12 cellular contexts compared by ENCODE assay signal in genomic region chr12:116303076-116303465, GRCh38.
"Had no signal": no experiment of that assay in that cellular context is flagged by ENCODE, and none has a peak within 500 bp of the region (broad histone marks: within the 10 kb centered on the region; RNA-seq: fewer than 3 reads in every experiment).

No MANE protein-coding gene starts in this region.

- DNase-seq: activated CD4-positive, alpha-beta T cell treated with anti-CD3 and anti-CD28 coated beads for 1 hour; activated CD4-positive, alpha-beta T cell treated with anti-CD3 and anti-CD28 coated beads, Interleukin-2, amount 50 U/mL, for 48 hours; activated naive CD4-positive, alpha-beta T cell treated with anti-CD3 and anti-CD28 coated beads for 36 hours; activated naive CD8-positive, alpha-beta T cell treated with anti-CD3 and anti-CD28 coated beads, Interleukin-2, amount 50 U/mL, for 24 hours; left colon; lower lobe of right lung; retina had no signal

- H3K9me3 ChIP-seq: ascending aorta, lower lobe of right lung had no signal

- H3K4me3 Mint-ChIP-seq: activated naive CD4-positive, alpha-beta T cell treated with anti-CD3 and anti-CD28 coated beads for 36 hours; activated naive CD8-positive, alpha-beta T cell treated with anti-CD3 and anti-CD28 coated beads, Interleukin-2, amount 50 U/mL, for 24 hours; neural progenitor cell; stimulated activated effector memory CD8-positive, alpha-beta T cell treated with anti-CD3 and anti-CD28 coated beads, Interleukin-12 subunit alpha, Interleukin-12 subunit beta, amount 100 ng/mL, for 72 hours had no signal

- H3K36me3 ChIP-seq: ascending aorta, lower lobe of right lung, neural progenitor cell had no signal

- H3K36me3 Mint-ChIP-seq: neural progenitor cell; stimulated activated effector memory CD8-positive, alpha-beta T cell treated with anti-CD3 and anti-CD28 coated beads, Interleukin-12 subunit alpha, Interleukin-12 subunit beta, amount 100 ng/mL, for 72 hours had no signal

- H3K27me3 ChIP-seq: ascending aorta, neural progenitor cell had no signal

- H3K4me1 Mint-ChIP-seq: activated naive CD8-positive, alpha-beta T cell treated with anti-CD3 and anti-CD28 coated beads, Interleukin-2, amount 50 U/mL, for 24 hours; stimulated activated effector memory CD8-positive, alpha-beta T cell treated with anti-CD3 and anti-CD28 coated beads, Interleukin-12 subunit alpha, Interleukin-12 subunit beta, amount 100 ng/mL, for 72 hours had no signal

- H3K27me3 Mint-ChIP-seq: activated naive CD8-positive, alpha-beta T cell treated with anti-CD3 and anti-CD28 coated beads, Interleukin-2, amount 50 U/mL, for 24 hours had no signal

- H3K4me1 ChIP-seq: parathyroid adenoma had no signal

- H3K27ac Mint-ChIP-seq: activated naive CD4-positive, alpha-beta T cell treated with anti-CD3 and anti-CD28 coated beads for 36 hours; activated naive CD8-positive, alpha-beta T cell treated with anti-CD3 and anti-CD28 coated beads, Interleukin-2, amount 50 U/mL, for 24 hours; activated T-helper 2 cell treated with anti-CD3 and anti-CD28 coated beads, Interferon-gamma antibody, Interleukin-2, Interleukin-4, amounts not matched to agents 10 μg/mL and 5 μg/mL and 100 μg/mL, durations not matched to agents 14 hours and 24 hours and 36 hours; neural progenitor cell; stimulated activated effector memory CD8-positive, alpha-beta T cell treated with anti-CD3 and anti-CD28 coated beads, Interleukin-12 subunit alpha, Interleukin-12 subunit beta, amount 100 ng/mL, for 72 hours had no signal

- H3K9ac ChIP-seq: neural progenitor cell, parathyroid adenoma had no signal

- H3K27ac ChIP-seq: lower lobe of right lung, parathyroid adenoma had no signal

- H3K9me3 Mint-ChIP-seq: activated naive CD4-positive, alpha-beta T cell treated with anti-CD3 and anti-CD28 coated beads for 36 hours; activated naive CD8-positive, alpha-beta T cell treated with anti-CD3 and anti-CD28 coated beads, Interleukin-2, amount 50 U/mL, for 24 hours; activated T-helper 2 cell treated with anti-CD3 and anti-CD28 coated beads, Interferon-gamma antibody, Interleukin-2, Interleukin-4, amounts not matched to agents 10 μg/mL and 5 μg/mL and 100 μg/mL, durations not matched to agents 14 hours and 24 hours and 36 hours; neural progenitor cell; stimulated activated effector memory CD8-positive, alpha-beta T cell treated with anti-CD3 and anti-CD28 coated beads, Interleukin-12 subunit alpha, Interleukin-12 subunit beta, amount 100 ng/mL, for 72 hours had no signal

- H3K4me3 ChIP-seq: ascending aorta, lower lobe of right lung, neural progenitor cell had no signal

- ATAC-seq: activated naive CD8-positive, alpha-beta T cell treated with anti-CD3 and anti-CD28 coated beads, Interleukin-2, amount 50 U/mL, for 24 hours; left colon; stimulated activated effector memory CD8-positive, alpha-beta T cell treated with anti-CD3 and anti-CD28 coated beads, Interleukin-12 subunit alpha, Interleukin-12 subunit beta, amount 100 ng/mL, for 72 hours had no signal
